17 cellular contexts compared by ENCODE assay signal in the genomic region with DNA sequence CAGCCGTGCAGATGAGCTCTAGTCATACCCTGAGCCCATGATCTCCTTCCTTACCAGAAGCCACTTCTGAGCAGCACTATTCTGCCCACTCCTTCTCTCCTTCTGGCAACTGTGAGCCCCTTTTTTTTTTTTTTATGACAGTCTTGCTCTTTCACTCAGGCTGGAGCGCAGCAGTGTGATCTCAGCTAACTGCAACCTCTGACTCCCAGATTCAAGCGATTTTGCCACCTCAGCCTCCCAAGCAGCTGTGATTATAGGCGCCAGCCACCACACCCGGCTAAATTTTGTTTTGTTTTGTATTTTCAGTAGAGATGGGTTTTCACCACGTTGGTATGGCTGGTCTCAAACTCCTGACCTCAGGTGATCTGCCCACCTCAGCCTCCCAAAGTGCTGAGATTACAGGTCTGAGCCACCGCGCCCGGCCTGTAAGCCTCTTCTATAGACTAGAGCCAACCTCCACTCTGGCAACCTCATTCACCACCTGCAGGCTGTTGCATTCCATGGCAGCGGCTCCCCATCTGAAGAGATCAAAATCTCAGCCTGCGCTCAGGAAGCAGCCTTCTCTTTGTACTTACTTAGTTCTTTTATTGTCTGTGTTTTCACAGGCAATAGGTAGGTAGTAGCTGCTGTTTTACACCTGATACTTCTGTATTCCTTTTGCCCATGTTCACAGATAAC. TPM values are rescaled to one million over a fixed set of nuclear protein-coding genes. Genes with fewer than 3 reads are reported as not detected.
DNase-seq lines count a peak whose midpoint lies in the region; ATAC-seq and TF ChIP-seq lines count a peak whose summit lies in the region.
"Had no signal": no experiment of that assay in that cellular context is flagged by ENCODE, and none has a peak within 500 bp of the region (broad histone marks: within the 10 kb centered on the region; RNA-seq: fewer than 3 reads in every experiment).

No MANE protein-coding gene starts in this region.

- no peak for TF ChIP-seq CTCF in psoas muscle (IDR thresholded peaks at IDR 0.05)

- peak; percentile 39 for DNase-seq in activated T-cell treated with anti-CD3 and anti-CD28 coated beads, Interleukin-2, amount 50 U/mL, for 24 hours
- DNase-seq in activated T-cell treated with anti-CD3 and anti-CD28 coated beads for 4 hours (no peak), NCI-H82 treated with DMSO at 0.1 percent for 48 hours (lab: John Stamatoyannopoulos, UW; ENCODE audit: unreplicated experiment) (peak; percentile 25), ecto neural progenitor cell (ENCODE audit: low spot score) (peak; percentile 51), psoas muscle (no peak), cardiac septum (ENCODE audit: low spot score) (no peak)
- peak; percentile 50 for DNase-seq in stimulated activated CD8-positive, alpha-beta memory T cell treated with anti-CD3 and anti-CD28 coated beads, Interleukin-4, amount 100 ng/mL, for 48 hours
- DNase-seq: ACHN, HFFc6, left ventricle myocardium inferior, NCI-H187, NCI-H524, pancreas had no signal

- ATAC-seq in psoas muscle (no peak), GM21529 (IDR thresholded peaks at IDR 0.05; ENCODE audit: unreplicated experiment) (no peak)
- ATAC-seq: pancreas had no signal

- no peak overlapping the region for H3K4me3 ChIP-seq in psoas muscle
- H3K4me3 ChIP-seq: left ventricle myocardium inferior, pancreas, SJSA1, skin epidermis had no signal

- WGBS in psoas muscle, 3 donors: 84 to 85% (median 85%) methylated on average over 11 of the region's 11 CpGs

- H3K36me3 Mint-ChIP-seq in activated T-cell treated with anti-CD3 and anti-CD28 coated beads, Interleukin-2, amount 50 U/mL, for 24 hours (ENCODE audit: low read depth): no peaks in the 10 kb centered on the region
- H3K36me3 Mint-ChIP-seq: CD4-positive, CD25-positive, alpha-beta regulatory T cell had no signal

- peak overlapping the region; percentile 83 for H3K27ac Mint-ChIP-seq in activated T-cell treated with anti-CD3 and anti-CD28 coated beads, Interleukin-2, amount 50 U/mL, for 24 hours
- H3K27ac Mint-ChIP-seq: HFFc6 had no signal

- no peak overlapping the region for H3K27ac ChIP-seq in psoas muscle
- H3K27ac ChIP-seq: left ventricle myocardium inferior, pancreas, SJSA1, skin epidermis had no signal

- H3K4me1 Mint-ChIP-seq in activated T-cell treated with anti-CD3 and anti-CD28 coated beads, Interleukin-2, amount 50 U/mL, for 24 hours (ENCODE audit: low read depth): peaks cover 69% of the 10 kb centered on the region

- no peaks in the 10 kb centered on the region for H3K9me3 ChIP-seq in psoas muscle
- H3K9me3 ChIP-seq: left ventricle myocardium inferior, pancreas, SJSA1 had no signal

- no peaks in the 10 kb centered on the region for H3K27me3 ChIP-seq in psoas muscle (ENCODE audit: insufficient read depth in 3 of 3, low read length in 2 of 3)
- H3K27me3 ChIP-seq: pancreas, SJSA1 had no signal

- peak overlapping the region; percentile 50 for H3K4me3 Mint-ChIP-seq in activated T-cell treated with anti-CD3 and anti-CD28 coated beads, Interleukin-2, amount 50 U/mL, for 24 hours
- H3K4me3 Mint-ChIP-seq: CD4-positive, CD25-positive, alpha-beta regulatory T cell; HFFc6 had no signal

- H3K36me3 ChIP-seq in psoas muscle (ENCODE audit: insufficient read depth in 1 of 2, low read depth in 1 of 2): no peaks in the 10 kb centered on the region
- H3K36me3 ChIP-seq: left ventricle myocardium inferior, pancreas, SJSA1 had no signal

- intact Hi-C loops in psoas muscle (cut with DNase I): no loop called here
- intact Hi-C loops in cardiac septum (cut with DNase I): no loop called here

- no peaks in the 10 kb centered on the region for H3K9me3 Mint-ChIP-seq in activated T-cell treated with anti-CD3 and anti-CD28 coated beads, Interleukin-2, amount 50 U/mL, for 24 hours
- H3K9me3 Mint-ChIP-seq: HFFc6 had no signal

- no peaks in the 10 kb centered on the region for H3K4me1 ChIP-seq in psoas muscle
- H3K4me1 ChIP-seq: left ventricle myocardium inferior, pancreas had no signal

- no peaks in the 10 kb centered on the region for H3K27me3 Mint-ChIP-seq in activated T-cell treated with anti-CD3 and anti-CD28 coated beads, Interleukin-2, amount 50 U/mL, for 24 hours
- H3K27me3 Mint-ChIP-seq: CD4-positive, CD25-positive, alpha-beta regulatory T cell had no signal

RNA-seq across cellular contexts. Expression of a gene that starts 34.8 kb away (rescaled TPM):
- 10 to 100 TPM; 26.0 to 48.2 (median 34.9) TPM for total RNA-seq in psoas muscle
- 10 to 100 TPM; 14.7 to 28.4 (median 25.7) TPM for polyA plus RNA-seq in psoas muscle
- 26.9 TPM for total RNA-seq in cardiac septum

RNA-seq across cellular contexts. Expression of a gene that starts 40.1 kb away (rescaled TPM):
- total RNA-seq in psoas muscle (10 to 100 TPM; 21.4 to 36.5 (median 25.6) TPM), cardiac septum (28.8 TPM)
- polyA plus RNA-seq in psoas muscle: 10 to 100 TPM in 2 of 3 donors, 1 to 10 TPM in 1; 9.6 to 23.7 (median 17.0) TPM

Comparison
In these comparisons a context has a peak if more than half of its experiments do, and no peak if none do; other contexts are left out.
1. DNase-seq: peak in activated T-cell treated with anti-CD3 and anti-CD28 coated beads, Interleukin-2, amount 50 U/mL, for 24 hours (single experiment), NCI-H82 treated with DMSO at 0.1 percent for 48 hours (single experiment), ecto neural progenitor cell (single experiment) and stimulated activated CD8-positive, alpha-beta memory T cell treated with anti-CD3 and anti-CD28 coated beads, Interleukin-4, amount 100 ng/mL, for 48 hours (single experiment); none in activated T-cell treated with anti-CD3 and anti-CD28 coated beads for 4 hours (single experiment), psoas muscle (0 of 2) and cardiac septum (single experiment).